8 cellular contexts compared by ENCODE assay signal in the genomic region with DNA sequence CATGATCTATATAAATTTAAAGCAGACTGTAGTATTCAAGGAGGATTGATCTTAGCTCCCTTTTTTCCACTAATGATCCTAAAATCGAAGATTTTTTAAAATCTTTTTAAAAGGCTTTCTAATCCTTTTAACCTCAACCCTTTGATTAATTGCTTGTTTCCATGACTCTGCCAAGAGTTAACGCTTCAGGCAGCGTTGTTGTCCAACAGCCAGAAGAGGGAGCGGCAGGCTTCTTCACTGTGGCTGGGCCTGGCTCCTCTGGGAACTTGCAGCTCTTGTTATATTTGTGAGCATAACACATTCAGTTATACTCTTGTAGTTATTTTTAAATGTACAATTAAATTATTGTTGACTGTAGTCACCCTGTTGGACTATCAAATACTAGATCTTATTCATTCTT. TPM values are rescaled to one million over a fixed set of nuclear protein-coding genes. Genes with fewer than 3 reads are reported as not detected.
DNase-seq lines count a peak whose midpoint lies in the region; ATAC-seq and TF ChIP-seq lines count a peak whose summit lies in the region.

No MANE protein-coding gene starts in this region.

- H3K9me3 ChIP-seq in ascending aorta (no peaks in the 10 kb centered on the region), hepatocyte (ENCODE audit: low read depth) (no peaks in the 10 kb centered on the region), gastrocnemius medialis (no peaks in the 10 kb centered on the region)

- H3K4me1 ChIP-seq in ascending aorta: no peaks in the 10 kb centered on the region
- H3K4me1 ChIP-seq in hepatocyte (ENCODE audit: insufficient read depth): peaks cover 26% of the 10 kb centered on the region
- peaks cover 10 to 17% of the 10 kb centered on the region in 2 donors for H3K4me1 ChIP-seq in gastrocnemius medialis

- WGBS in hepatocyte (ENCODE audit: low lambda C conversion rate, missing lambda C conversion rate): 38% methylated on average over 4 of the region's 4 CpGs

- H4K20me1 ChIP-seq in hepatocyte (ENCODE audit: insufficient read depth, poor library complexity, severe bottlenecking): no peaks in the 10 kb centered on the region

- TF ChIP-seq CTCF in ascending aorta (IDR thresholded peaks at IDR 0.05) (peak; percentile 11 to 63 (median 49)), hepatocyte (IDR thresholded peaks at IDR 0.05; ENCODE audit: poor library complexity) (peak; percentile 72), gastrocnemius medialis (IDR thresholded peaks at IDR 0.05 in 4 of 5, conservative IDR thresholded peaks at IDR 0.05 in 1 of 5) (peak; percentile 11 to 51 (median 21))

- no peak overlapping the region for H3K4me3 Mint-ChIP-seq in activated CD4-positive, alpha-beta T cell treated with anti-CD3 and anti-CD28 coated beads for 36 hours

- H3K27me3 ChIP-seq in ascending aorta: no peaks in the 10 kb centered on the region
- H3K27me3 ChIP-seq in hepatocyte: no peaks in the 10 kb centered on the region
- H3K27me3 ChIP-seq in gastrocnemius medialis: no peaks in the 10 kb centered on the region

- DNase-seq in activated CD4-positive, alpha-beta T cell treated with anti-CD3 and anti-CD28 coated beads for 36 hours: no peak
- DNase-seq in activated CD4-positive, alpha-beta T cell treated with anti-CD3 and anti-CD28 coated beads for 4 hours: no peak
- peak in 1 of 2 donors; percentile 72 for DNase-seq in ascending aorta (ENCODE audit: low spot score in 2 of 2)
- DNase-seq in hepatocyte (ENCODE audit: low spot score): peak; percentile 85
- peak; percentile 23 to 32 for DNase-seq in gastrocnemius medialis
- DNase-seq in activated CD8-positive, alpha-beta memory T cell treated with anti-CD3 and anti-CD28 coated beads, Interleukin-2, amount 50 U/mL, for 4 hours: no peak

- ATAC-seq in activated CD4-positive, alpha-beta T cell treated with anti-CD3 and anti-CD28 coated beads for 36 hours: no peak
- ATAC-seq in gastrocnemius medialis (no peak), HG02759 (IDR thresholded peaks at IDR 0.05; ENCODE audit: unreplicated experiment) (no peak), HG02678 (IDR thresholded peaks at IDR 0.05; ENCODE audit: unreplicated experiment) (no peak)

- no peaks in the 10 kb centered on the region for H3K27me3 Mint-ChIP-seq in activated CD4-positive, alpha-beta T cell treated with anti-CD3 and anti-CD28 coated beads for 36 hours

- intact Hi-C loops in activated CD4-positive, alpha-beta T cell treated with anti-CD3 and anti-CD28 coated beads for 36 hours (cut with DNase I, micrococcal nuclease): no loop called here
- intact Hi-C loops in ascending aorta (cut with DNase I): loop anchor here (10.0 kb wide), 1 partner anchor 274 kb away; no protein-coding TSS in a partner anchor
- intact Hi-C loops in gastrocnemius medialis (cut with DNase I; ENCODE audit: low total_unique reads): loop anchor here (10.0 kb wide), 1 partner anchor 354 kb away; no protein-coding TSS in a partner anchor

- no peaks in the 10 kb centered on the region for H3K9me3 Mint-ChIP-seq in activated CD4-positive, alpha-beta T cell treated with anti-CD3 and anti-CD28 coated beads for 36 hours (ENCODE audit: low read depth)

- H3K27ac ChIP-seq in ascending aorta (peak overlapping the region; percentile 1 to 2), hepatocyte (peak overlapping the region; percentile 40), gastrocnemius medialis (peak overlapping the region in 1 of 4 donors; percentile 39)

- TF ChIP-seq POLR2A in gastrocnemius medialis (IDR thresholded peaks at IDR 0.05): no peak

- H3K36me3 Mint-ChIP-seq in activated CD4-positive, alpha-beta T cell treated with anti-CD3 and anti-CD28 coated beads for 36 hours (ENCODE audit: low read depth): peaks cover 66% of the 10 kb centered on the region

- H3K4me2 ChIP-seq in hepatocyte: no peak overlapping the region

- CTCF ChIA-PET in activated CD4-positive, alpha-beta T cell treated with anti-CD3 and anti-CD28 coated beads for 36 hours (lab: Charles Lee): interaction anchor here (0.9 kb wide), 1 partner anchor 111 kb away, joined by 3 read pairs; no protein-coding TSS in a partner anchor

- POLR2A ChIA-PET in activated CD4-positive, alpha-beta T cell treated with anti-CD3 and anti-CD28 coated beads for 36 hours (lab: Charles Lee): no interaction called here

- H3K27ac Mint-ChIP-seq in activated CD4-positive, alpha-beta T cell treated with anti-CD3 and anti-CD28 coated beads for 36 hours: peak overlapping the region; percentile 4

- no peaks in the 10 kb centered on the region for H3K9me2 ChIP-seq in hepatocyte (replicated peaks; ENCODE audit: insufficient read depth)

- in situ Hi-C loops in gastrocnemius medialis (cut with MboI; ENCODE audit: low sequenced_read_pairs in 4 of 4): no loop called here

- H2AFZ ChIP-seq in hepatocyte: no peak overlapping the region

- H3K4me3 ChIP-seq in ascending aorta (no peak overlapping the region), hepatocyte (no peak overlapping the region), gastrocnemius medialis (no peak overlapping the region)

- peaks cover 31 to 51% of the 10 kb centered on the region in 2 donors for H3K36me3 ChIP-seq in ascending aorta
- H3K36me3 ChIP-seq in hepatocyte (replicated peaks; ENCODE audit: insufficient read depth, low read depth): no peaks in the 10 kb centered on the region
- peaks cover 0 to 36% of the 10 kb centered on the region in 2 donors for H3K36me3 ChIP-seq in gastrocnemius medialis

- no peaks in the 10 kb centered on the region for H3K4me1 Mint-ChIP-seq in activated CD4-positive, alpha-beta T cell treated with anti-CD3 and anti-CD28 coated beads for 36 hours

- H3K79me2 ChIP-seq in hepatocyte: peaks cover 41% of the 10 kb centered on the region

RNA-seq across cellular contexts. Expression of a gene that starts 26.3 kb away (rescaled TPM):
- total RNA-seq in activated CD4-positive, alpha-beta T cell treated with anti-CD3 and anti-CD28 coated beads for 36 hours: 10 to 100 TPM; 24.5 to 27.2 TPM
- total RNA-seq in ascending aorta (129 TPM), hepatocyte (38.0 and 41.6 TPM in 2 replicates), gastrocnemius medialis (10 to 100 TPM; 19.2 to 21.3 (median 20.4) TPM)
- 9.0 and 13.8 TPM in 2 replicates for polyA plus RNA-seq in hepatocyte

Comparison
In these comparisons a context has a peak if more than half of its experiments do, and no peak if none do; other contexts are left out.
1. DNase-seq: peak in hepatocyte (single experiment) and gastrocnemius medialis (2 of 2); none in activated CD4-positive, alpha-beta T cell treated with anti-CD3 and anti-CD28 coated beads for 36 hours (single experiment), activated CD4-positive, alpha-beta T cell treated with anti-CD3 and anti-CD28 coated beads for 4 hours (0 of 2) and activated CD8-positive, alpha-beta memory T cell treated with anti-CD3 and anti-CD28 coated beads, Interleukin-2, amount 50 U/mL, for 4 hours (single experiment).
2. CTCF ChIP-seq: peak in every context shown above with its lines; median percentile 72 in hepatocyte; 49 in ascending aorta; 21 in gastrocnemius medialis.
3. intact Hi-C loops: an anchor here in ascending aorta (10.0 kb wide) and gastrocnemius medialis (10.0 kb wide); none called in activated CD4-positive, alpha-beta T cell treated with anti-CD3 and anti-CD28 coated beads for 36 hours.